In genomic region chr18:36850527-36851201, GRCh38 we compare ENCODE assay signal across 10 cellular contexts. TPM values are rescaled to one million over a fixed set of nuclear protein-coding genes. Genes with fewer than 3 reads are reported as not detected.
DNase-seq lines count a peak whose midpoint lies in the region; ATAC-seq, FAIRE-seq and TF ChIP-seq lines count a peak whose summit lies in the region.
"Had no signal": no experiment of that assay in that cellular context is flagged by ENCODE, and none has a peak within 500 bp of the region (broad histone marks: within the 10 kb centered on the region; RNA-seq: fewer than 3 reads in every experiment).

No MANE protein-coding gene starts in this region.

- H3K27ac Mint-ChIP-seq in progenitor cell of endocrine pancreas, result no peak overlapping the region

- TF ChIP-seq POLR2A in spleen (IDR thresholded peaks at IDR 0.05), result no peak
- no peak for TF ChIP-seq POLR2A in GM12891 (IDR thresholded peaks at IDR 0.05; ENCODE audit: low read depth, low read length)

- H3K4me1 ChIP-seq in adipocyte (ENCODE audit: control insufficient read depth, insufficient read depth, low read length) (peaks cover 9% of the 10 kb centered on the region), spleen (no peaks in the 10 kb centered on the region)
- H3K4me1 ChIP-seq: colonic mucosa had no signal

- H3K9me3 ChIP-seq in adipocyte (ENCODE audit: control insufficient read depth, low read length) (no peaks in the 10 kb centered on the region), spleen (peaks cover 0 to 21% (median 12%) of the 10 kb centered on the region in 8 donors)
- H3K9me3 ChIP-seq: colonic mucosa had no signal

- peaks cover 9% of the 10 kb centered on the region for H3K9me3 Mint-ChIP-seq in progenitor cell of endocrine pancreas (ENCODE audit: low read depth)

- no peak overlapping the region for H3K9ac ChIP-seq in adipocyte (ENCODE audit: low read length)

- FAIRE-seq in GM12891 (lab: Jason Lieb, UNC), result no peak

- H3K27ac ChIP-seq in spleen, result no peak overlapping the region
- H3K27ac ChIP-seq: colonic mucosa had no signal

- 80 to 96% (median 89%) methylated on average over 1 of the region's 1 CpG for WGBS in spleen, 5 donors

- H3K36me3 ChIP-seq in adipocyte (ENCODE audit: control insufficient read depth, insufficient read depth, low read length, severe bottlenecking) (no peaks in the 10 kb centered on the region), spleen (peaks cover 0 to 36% (median 9%) of the 10 kb centered on the region in 6 donors)
- H3K36me3 ChIP-seq: colonic mucosa had no signal

- no peaks in the 10 kb centered on the region for H3K27me3 Mint-ChIP-seq in progenitor cell of endocrine pancreas

- DNase-seq in AG08396 (ENCODE audit: low spot score), result peak; percentile 39
- peak; percentile 80 for DNase-seq in adipocyte (ENCODE audit: low read depth)
- peak; percentile 61 for DNase-seq in islet precursor cell
- DNase-seq in spleen, result no peak
- no peak for DNase-seq in progenitor cell of endocrine pancreas (ENCODE audit: low spot score, unreplicated experiment)
- DNase-seq in GM12891 (ENCODE audit: insufficient read length, low spot score), result no peak
- no peak for DNase-seq in NCI-H2029 (lab: John Stamatoyannopoulos, UW)
- DNase-seq: colonic mucosa, Right ventricle myocardium superior had no signal

- intact Hi-C loops in spleen (cut with DNase I; ENCODE audit: low total_unique reads), result no loop called here

- no peaks in the 10 kb centered on the region for H3K27me3 ChIP-seq in adipocyte (replicated peaks; ENCODE audit: control insufficient read depth, insufficient read depth, low read length)
- no peaks in the 10 kb centered on the region for H3K27me3 ChIP-seq in spleen (replicated peaks in 1 of 7)
- H3K27me3 ChIP-seq: colonic mucosa had no signal

- H3K4me1 Mint-ChIP-seq in progenitor cell of endocrine pancreas (ENCODE audit: low read depth), result no peaks in the 10 kb centered on the region

- TF ChIP-seq CTCF in spleen (IDR thresholded peaks at IDR 0.05 in 8 of 11, conservative IDR thresholded peaks at IDR 0.05 in 3 of 11) (no peak), progenitor cell of endocrine pancreas (IDR thresholded peaks at IDR 0.05; ENCODE audit: unreplicated experiment) (no peak)

- no peak overlapping the region for H3K4me3 ChIP-seq in adipocyte (ENCODE audit: low read length)
- H3K4me3 ChIP-seq in spleen, result no peak overlapping the region
- H3K4me3 ChIP-seq: colonic mucosa had no signal

- H3K4me3 Mint-ChIP-seq in progenitor cell of endocrine pancreas (ENCODE audit: low read depth), result no peak overlapping the region

- peak; percentile 43 for ATAC-seq in HG02610 (IDR thresholded peaks at IDR 0.05; ENCODE audit: unreplicated experiment)

- peaks cover 17% of the 10 kb centered on the region for H3K36me3 Mint-ChIP-seq in progenitor cell of endocrine pancreas (ENCODE audit: insufficient read depth)

TF ChIP-seq in GM12891, 5 proteins besides CTCF, POLR2A, EP300 and RAD21:
- no peak for TF ChIP-seq POLR2AphosphoS5 (IDR thresholded peaks at IDR 0.05; ENCODE audit: low read depth, low read length)
- TF ChIP-seq SPI1 (IDR thresholded peaks at IDR 0.05; ENCODE audit: low read depth, low read length), result no peak
- no peak for TF ChIP-seq TAF1 (IDR thresholded peaks at IDR 0.05; ENCODE audit: low read depth, low read length)

RNA-seq across cellular contexts. Expression of gene KIAA1328, which starts 21.7 kb away (rescaled TPM):
- total RNA-seq in spleen (10 to 100 TPM in 6 of 7 donors, 1 to 10 TPM in 1; 8.2 to 27.1 (median 15.7) TPM), progenitor cell of endocrine pancreas (12.4 and 15.9 TPM in 2 replicates)
- 1 to 10 TPM; 1.9 to 3.5 (median 3.1) TPM for polyA plus RNA-seq in spleen
- 2.3 TPM for polyA plus RNA-seq in GM12891 (2012; ENCODE audit: low read depth, missing spikeins)

RNA-seq across cellular contexts. Expression of gene TPGS2, which starts 21.9 kb away (rescaled TPM):
- 10 to 100 TPM; 35.0 to 93.3 (median 39.9) TPM for total RNA-seq in spleen
- 10 to 100 TPM; 23.5 to 29.7 (median 27.5) TPM for polyA plus RNA-seq in spleen
- total RNA-seq in progenitor cell of endocrine pancreas, result 127 and 129 TPM in 2 replicates
- polyA plus RNA-seq in GM12891 (2012; ENCODE audit: low read depth, missing spikeins), result 29.7 TPM

Comparison
In these comparisons a context has a peak if more than half of its experiments do, and no peak if none do; other contexts are left out.
1. DNase-seq: peak in AG08396 (single experiment), adipocyte (single experiment) and islet precursor cell (single experiment); none in spleen (single experiment), progenitor cell of endocrine pancreas (single experiment), GM12891 (single experiment) and NCI-H2029 (single experiment).